ENCODE assay signal across 8 cellular contexts in the genomic region with DNA sequence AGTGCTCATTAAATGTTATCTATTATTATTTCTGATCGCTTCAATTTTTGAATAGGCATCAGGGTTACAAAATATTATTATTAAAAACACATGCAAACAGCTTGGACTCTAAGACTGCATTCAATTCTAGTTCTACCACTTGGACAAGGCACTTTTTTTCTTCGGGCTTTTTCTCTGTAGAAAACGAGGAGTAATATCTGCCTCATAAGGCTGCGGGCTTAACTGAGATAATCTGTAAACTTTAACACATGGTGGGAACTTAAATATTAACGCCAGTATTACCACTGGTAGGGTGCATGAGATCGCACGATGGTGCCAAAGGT. TPM values are rescaled to one million over a fixed set of nuclear protein-coding genes. Genes with fewer than 3 reads are reported as not detected.
DNase-seq lines count a peak whose midpoint lies in the region; ATAC-seq and TF ChIP-seq lines count a peak whose summit lies in the region.

No MANE protein-coding gene starts in this region.

- H3K27me3 ChIP-seq in MG63 = no peaks in the 10 kb centered on the region
- peaks cover 31% of the 10 kb centered on the region for H3K27me3 ChIP-seq in neutrophil

- no peaks in the 10 kb centered on the region for H3K9me3 Mint-ChIP-seq in stimulated activated naive CD8-positive, alpha-beta T cell treated with anti-CD3 and anti-CD28 coated beads, Interleukin-15, Interleukin-2, amounts not matched to agents 100 ng/mL and 50 ng/mL, for 24 hours

- TF ChIP-seq CTCF in epithelial cell of esophagus (IDR thresholded peaks at IDR 0.05; ENCODE audit: insufficient read depth, low read depth, low read length, missing control alignments) = no peak
- TF ChIP-seq CTCF in neutrophil (IDR thresholded peaks at IDR 0.05) = no peak

- peaks cover 12% of the 10 kb centered on the region for H3K27me3 Mint-ChIP-seq in stimulated activated naive CD8-positive, alpha-beta T cell treated with anti-CD3 and anti-CD28 coated beads, Interleukin-15, Interleukin-2, amounts not matched to agents 100 ng/mL and 50 ng/mL, for 24 hours

- H3K36me3 ChIP-seq in MG63 = peaks cover 34% of the 10 kb centered on the region
- no peaks in the 10 kb centered on the region for H3K36me3 ChIP-seq in neutrophil

- ATAC-seq in stimulated activated naive CD8-positive, alpha-beta T cell treated with anti-CD3 and anti-CD28 coated beads, Interleukin-15, Interleukin-2, amounts not matched to agents 100 U/mL and 50 U/mL, for 24 hours = no peak
- no peak for ATAC-seq in GM19328 (IDR thresholded peaks at IDR 0.05; ENCODE audit: unreplicated experiment)

- H3K4me1 Mint-ChIP-seq in stimulated activated naive CD8-positive, alpha-beta T cell treated with anti-CD3 and anti-CD28 coated beads, Interleukin-15, Interleukin-2, amounts not matched to agents 100 ng/mL and 50 ng/mL, for 24 hours (ENCODE audit: low read depth) = peaks cover 47% of the 10 kb centered on the region

- H3K9me3 ChIP-seq in MG63 = no peaks in the 10 kb centered on the region
- H3K9me3 ChIP-seq in neutrophil = no peaks in the 10 kb centered on the region

- H3K4me3 Mint-ChIP-seq in stimulated activated naive CD8-positive, alpha-beta T cell treated with anti-CD3 and anti-CD28 coated beads, Interleukin-15, Interleukin-2, amounts not matched to agents 100 ng/mL and 50 ng/mL, for 24 hours = peak overlapping the region; percentile 97

- H3K27ac ChIP-seq in neutrophil = no peak overlapping the region

- H3K4me3 ChIP-seq in MG63 (peak overlapping the region; percentile 95), epithelial cell of esophagus (ENCODE audit: low read length) (peak overlapping the region; percentile 85), neutrophil (ENCODE audit: low read depth in 1 of 2, low read length in 1 of 2) (peak overlapping the region; percentile 83 to 91)

- DNase-seq in stimulated activated naive CD8-positive, alpha-beta T cell treated with anti-CD3 and anti-CD28 coated beads, Interleukin-15, Interleukin-2, amounts not matched to agents 100 U/mL and 50 U/mL, for 24 hours = no peak
- no peak for DNase-seq in MG63
- DNase-seq in epithelial cell of esophagus (ENCODE audit: low read depth) = no peak
- no peak for DNase-seq in dermis blood vessel endothelial cell
- DNase-seq in iPS-NIHi7 (ENCODE audit: extremely low spot score) = no peak

- peaks cover 5% of the 10 kb centered on the region for H3K36me3 Mint-ChIP-seq in stimulated activated naive CD8-positive, alpha-beta T cell treated with anti-CD3 and anti-CD28 coated beads, Interleukin-15, Interleukin-2, amounts not matched to agents 100 ng/mL and 50 ng/mL, for 24 hours (ENCODE audit: low read depth)

- peak overlapping the region; percentile 98 for H3K27ac Mint-ChIP-seq in stimulated activated naive CD8-positive, alpha-beta T cell treated with anti-CD3 and anti-CD28 coated beads, Interleukin-15, Interleukin-2, amounts not matched to agents 100 ng/mL and 50 ng/mL, for 24 hours

- peaks cover 14 to 21% of the 10 kb centered on the region in 2 experiments for H3K4me1 ChIP-seq in neutrophil (ENCODE audit: control insufficient read depth in 1 of 2, insufficient read depth in 1 of 2, low read depth in 1 of 2, low read length in 1 of 2)

RNA-seq across cellular contexts. Expression of gene SPDL1, which starts 0.5 kb away (rescaled TPM):
- total RNA-seq in MG63 (2014; rRNA removed; shearing (Covaris generic); ENCODE audit: low replicate concordance) = 22.4 and 65.6 TPM in 2 replicates
- 10.9 and 27.5 TPM in 2 replicates for total RNA-seq in dermis blood vessel endothelial cell

RNA-seq across cellular contexts. Expression of gene DOCK2, which starts 54.0 kb away (rescaled TPM):
- 0.39 and 12.6 TPM in 2 replicates for total RNA-seq in MG63 (2014; rRNA removed; shearing (Covaris generic); ENCODE audit: low replicate concordance)
- total RNA-seq in dermis blood vessel endothelial cell = 0.17 and 0.28 TPM in 2 replicates
